Comparison of ENCODE assay signal across 1 cellular context in the genomic region with DNA sequence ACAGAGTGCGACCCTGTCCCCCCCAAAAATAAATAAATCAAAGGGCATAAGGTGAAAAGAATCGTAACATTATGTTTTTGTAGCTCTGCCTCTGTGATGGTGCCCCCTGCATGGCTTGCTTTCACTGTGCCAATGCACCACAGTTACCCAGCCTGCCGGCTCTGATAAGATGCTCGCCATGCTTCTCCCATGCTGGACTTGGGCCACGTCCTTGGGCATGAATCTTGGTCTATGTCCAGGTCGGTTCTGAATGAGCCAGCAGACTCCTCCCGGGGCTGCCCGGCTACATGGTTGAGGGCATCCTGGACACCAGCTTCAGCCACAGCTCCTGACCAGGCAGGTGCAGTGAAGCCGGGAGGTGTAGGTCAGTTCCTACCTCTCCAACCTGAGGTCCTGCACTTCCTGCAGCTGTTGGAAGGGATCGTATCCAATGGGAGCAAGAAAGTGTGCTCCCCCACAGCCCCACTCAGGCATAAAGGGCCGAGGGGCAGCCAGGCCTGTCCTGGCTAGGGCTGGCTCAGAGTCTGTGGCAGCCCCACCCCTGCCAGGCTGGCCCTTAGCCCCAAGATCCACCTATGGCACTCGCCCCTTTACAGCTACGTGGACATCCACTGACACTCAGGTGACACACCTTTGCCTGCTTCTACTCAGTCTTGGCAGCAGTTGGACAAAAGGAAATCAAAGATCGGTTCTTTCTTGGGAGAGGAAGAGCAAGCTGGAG.
TF ChIP-seq lines count a peak whose summit lies in the region.

No MANE protein-coding gene starts in this region.

TF ChIP-seq in GM23338, 12 proteins besides CTCF, POLR2A, EP300 and RAD21 (continued from another document):
- TF ChIP-seq ZNF462 (CRISPR knock-in tag; IDR thresholded peaks at IDR 0.05), result no peak
- TF ChIP-seq NANOG (IDR thresholded peaks at IDR 0.05; ENCODE audit: borderline replicate concordance), result no peak
- TF ChIP-seq EZH2 (IDR thresholded peaks at IDR 0.05; ENCODE audit: low read depth, unreplicated experiment), result no peak
- TF ChIP-seq STAT1 (IDR thresholded peaks at IDR 0.05; ENCODE audit: unreplicated experiment), result no peak
